8 cellular contexts compared by ENCODE assay signal in genomic region chr6:44172759-44173500, GRCh38. TPM values are rescaled to one million over a fixed set of nuclear protein-coding genes. Genes with fewer than 3 reads are reported as not detected.
DNase-seq lines count a peak whose midpoint lies in the region; ATAC-seq and TF ChIP-seq lines count a peak whose summit lies in the region.

No MANE protein-coding gene starts in this region.

- H4K20me1 ChIP-seq in HCT116 (ENCODE audit: insufficient read depth) (no peaks in the 10 kb centered on the region), smooth muscle cell (ENCODE audit: low read depth) (no peaks in the 10 kb centered on the region)

- BruUV-seq in HCT116 (replicated peaks; lab: Mats Ljungman, UMichigan), result no TSS peak

- H3K9ac ChIP-seq in HCT116 (ENCODE audit: low read length) (no peak overlapping the region), smooth muscle cell (ENCODE audit: low read depth) (no peak overlapping the region)

- H3K36me3 ChIP-seq in HCT116 (ENCODE audit: control insufficient read depth in 1 of 2, insufficient read depth in 2 of 2, low read length in 2 of 2) (no peaks in the 10 kb centered on the region), ascending aorta (no peaks in the 10 kb centered on the region), smooth muscle cell (ENCODE audit: low read depth) (no peaks in the 10 kb centered on the region)

- peak; percentile 91 to 94 (median 93) for TF ChIP-seq CTCF in HCT116 (IDR thresholded peaks at IDR 0.05 in 2 of 3, conservative IDR thresholded peaks at IDR 0.05 in 1 of 3; ENCODE audit: borderline replicate concordance in 1 of 3, insufficient read depth in 1 of 3, low read depth in 2 of 3, low read length in 2 of 3)
- peak; percentile 93 to 94 (median 93) for TF ChIP-seq CTCF in ascending aorta (IDR thresholded peaks at IDR 0.05)
- peak; percentile 78 for TF ChIP-seq CTCF in smooth muscle cell (IDR thresholded peaks at IDR 0.05; ENCODE audit: borderline replicate concordance, insufficient read depth, poor library complexity, severe bottlenecking)

- H2AFZ ChIP-seq in HCT116 (ENCODE audit: low read depth, low read length, poor library complexity, severe bottlenecking), result peak overlapping the region; percentile 5
- H2AFZ ChIP-seq in smooth muscle cell (ENCODE audit: low read depth), result no peak overlapping the region

- H3F3A ChIP-seq in smooth muscle cell (ENCODE audit: low read depth), result no peaks in the 10 kb centered on the region

- CTCF ChIA-PET in HCT116 (lab: Charles Lee), result interaction anchor here (0.6 to 1.9 kb wide), 18 partner anchors 12 to 167 kb away, joined by 3 to 8 read pairs (median 5); partner anchors contain the start of genes SLC29A1 and SLC35B2

- TF ChIP-seq RAD21 in HCT116 (IDR thresholded peaks at IDR 0.05; ENCODE audit: low read depth), result peak; percentile 94

- peaks cover 3 to 24% of the 10 kb centered on the region in 2 experiments; a peak in 3 of 4 replicates for H3K4me1 ChIP-seq in HCT116 (ENCODE audit: control insufficient read depth in 1 of 2, insufficient read depth in 2 of 2, low read length in 2 of 2)
- peaks cover 3 to 14% of the 10 kb centered on the region in 2 donors for H3K4me1 ChIP-seq in ascending aorta
- no peaks in the 10 kb centered on the region for H3K4me1 ChIP-seq in smooth muscle cell (ENCODE audit: low read depth)

- intact Hi-C loops in HCT116 (cut with micrococcal nuclease) (loop anchor here (1.0 to 5.0 kb wide), 3 partner anchors 61 to 164 kb away; partner anchors contain the start of gene SLC35B2), ascending aorta (cut with DNase I) (loop anchor here (1.0 to 2.0 kb wide), 4 partner anchors 26 to 84 kb away; partner anchors contain the start of genes SLC29A1 and SLC35B2)

- H3K27ac ChIP-seq in HCT116 (ENCODE audit: low read depth, low read length) (no peak overlapping the region), ascending aorta (no peak overlapping the region), smooth muscle cell (ENCODE audit: low read depth) (no peak overlapping the region)

- H3K4me3 ChIP-seq in HCT116 (replicated peaks in 1 of 2; ENCODE audit: low read depth in 1 of 2, low read length in 2 of 2) (no peak overlapping the region), ascending aorta (no peak overlapping the region), smooth muscle cell (no peak overlapping the region)

- peak overlapping the region; percentile 8; the same call in 1 of the 2 replicates for H3K4me2 ChIP-seq in HCT116 (ENCODE audit: low read length)
- no peak overlapping the region for H3K4me2 ChIP-seq in smooth muscle cell

- POLR2A ChIA-PET in HCT116 (lab: Charles Lee), result interaction anchor here (0.9 to 1.7 kb wide), 3 partner anchors 20 to 84 kb away, joined by 3 to 7 read pairs (median 6); partner anchors contain the start of genes HSP90AB1 and SLC35B2

- H3K9me2 ChIP-seq in HCT116 (ENCODE audit: insufficient read depth), result no peaks in the 10 kb centered on the region

- in situ Hi-C loops in G401 (cut with HindIII; ENCODE audit: low sequenced_read_pairs), result no loop called here

- TF ChIP-seq POLR2A in HCT116 (IDR thresholded peaks at IDR 0.05; ENCODE audit: borderline replicate concordance, extremely low read depth, insufficient read depth, insufficient read length), result no peak

- no peaks in the 10 kb centered on the region for H3K9me3 ChIP-seq in HCT116 (ENCODE audit: control insufficient read depth in 1 of 2, insufficient read depth in 1 of 2, low read depth in 1 of 2, low read length in 2 of 2)
- no peaks in the 10 kb centered on the region for H3K9me3 ChIP-seq in ascending aorta
- no peaks in the 10 kb centered on the region for H3K9me3 ChIP-seq in smooth muscle cell (replicated peaks; ENCODE audit: low read depth)

- WGBS in smooth muscle cell (ENCODE audit: low lambda C conversion rate), result 26% methylated on average over 15 of the region's 15 CpGs

- H3K79me2 ChIP-seq in HCT116 (ENCODE audit: insufficient read depth, low read length) (no peaks in the 10 kb centered on the region), smooth muscle cell (ENCODE audit: low read depth) (no peaks in the 10 kb centered on the region)

- H3K27me3 ChIP-seq in HCT116 (ENCODE audit: insufficient read depth, low read length) (no peaks in the 10 kb centered on the region; the same call in 1 of the 2 replicates), ascending aorta (no peaks in the 10 kb centered on the region), smooth muscle cell (ENCODE audit: low read depth) (peaks cover 4% of the 10 kb centered on the region)

- ATAC-seq in HCT116 (peak; percentile 96), HG02938 (IDR thresholded peaks at IDR 0.05; ENCODE audit: unreplicated experiment) (no peak)

- DNase-seq in G401 (ENCODE audit: low spot score), result peak; percentile 86
- DNase-seq in HCT116 (ENCODE audit: low read depth, low spot score), result peak; percentile 59
- DNase-seq in NCI-H146 (lab: John Stamatoyannopoulos, UW), result peak; percentile 85
- peak; percentile 34 for DNase-seq in T-helper 22 cell (ENCODE audit: low read depth)
- DNase-seq in ascending aorta (ENCODE audit: low spot score in 2 of 2), result peak; percentile 61 to 95
- DNase-seq in hippocampal formation (lab: John Stamatoyannopoulos, UW), result peak; percentile 53 to 62
- DNase-seq in smooth muscle cell (lab: John Stamatoyannopoulos, UW; ENCODE audit: unreplicated experiment), result peak; percentile 54

- RAD21 ChIA-PET in HCT116 (lab: Charles Lee; ENCODE audit: low non-redundant PET in 1 of 2, low total read pairs in 2 of 2, uncharacterized antibody in 2 of 2, unreplicated experiment in 2 of 2), result interaction anchor here in 1 of 2 experiments (0.5 to 1.3 kb wide), 3 partner anchors 27 to 84 kb away, joined by 3 to 4 read pairs (median 3); partner anchors contain the start of gene SLC35B2

TF ChIP-seq in HCT116, 20 proteins besides CTCF, POLR2A, EP300 and RAD21:
- TF ChIP-seq SIN3A (IDR thresholded peaks at IDR 0.05; ENCODE audit: low read depth), result no peak
- TF ChIP-seq YY1 (IDR thresholded peaks at IDR 0.05; ENCODE audit: extremely low read depth, insufficient replicate concordance, low read depth, low read length), result no peak
- TF ChIP-seq EZH2 (IDR thresholded peaks at IDR 0.05), result no peak
- no peak for TF ChIP-seq ZFX (IDR thresholded peaks at IDR 0.05)
- no peak for TF ChIP-seq FOSL1 (IDR thresholded peaks at IDR 0.05; ENCODE audit: low read depth)
- TF ChIP-seq ATF3 (IDR thresholded peaks at IDR 0.05), result no peak
- no peak for TF ChIP-seq ELF1 (IDR thresholded peaks at IDR 0.05; ENCODE audit: borderline replicate concordance, low read depth)
- TF ChIP-seq, protein P1, sequence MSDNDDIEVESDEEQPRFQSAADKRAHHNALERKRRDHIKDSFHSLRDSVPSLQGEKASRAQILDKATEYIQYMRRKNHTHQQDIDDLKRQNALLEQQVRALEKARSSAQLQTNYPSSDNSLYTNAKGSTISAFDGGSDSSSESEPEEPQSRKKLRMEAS (IDR thresholded peaks at IDR 0.05), result no peak
TF ChIP-seq in HCT116: peak in this region for 0.

RNA-seq across cellular contexts. Expression of gene CAPN11, which starts 14.3 kb away (rescaled TPM):
- total RNA-seq in G401 (2014; rRNA removed; shearing (Covaris generic)), result not detected in 2 replicates
- total RNA-seq in HCT116 (2021; ENCODE audit: unreplicated experiment) (not detected), ascending aorta (0.43 TPM), smooth muscle cell (not detected in 2 replicates)
- polyA plus RNA-seq in HCT116 (2012), result 0.05 TPM in 1 of 2 replicates, not detected in the other
- polyA plus RNA-seq in smooth muscle cell, result 0.31 TPM in 1 of 2 replicates, not detected in the other

RNA-seq across cellular contexts. Expression of gene MYMX, which starts 43.8 kb away (rescaled TPM):
- total RNA-seq in G401 (2014; rRNA removed; shearing (Covaris generic)), result 0.43 and 8.3 TPM in 2 replicates
- total RNA-seq in HCT116 (2021; ENCODE audit: unreplicated experiment) (not detected), ascending aorta (13.9 TPM), smooth muscle cell (not detected in 2 replicates)
- 0.13 TPM in 1 of 2 replicates, not detected in the other for polyA plus RNA-seq in HCT116 (2012)
- polyA plus RNA-seq in smooth muscle cell, result not detected in 2 replicates

RNA-seq across cellular contexts. Expression of gene TMEM63B, which starts 45.6 kb away (rescaled TPM):
- 7.3 and 10.0 TPM in 2 replicates for total RNA-seq in G401 (2014; rRNA removed; shearing (Covaris generic))
- total RNA-seq in HCT116 (2021; ENCODE audit: unreplicated experiment), result 58.2 TPM
- 49.8 and 55.4 TPM in 2 replicates for polyA plus RNA-seq in HCT116 (2012)
- 9.6 TPM for total RNA-seq in ascending aorta
- 16.0 and 21.2 TPM in 2 replicates for total RNA-seq in smooth muscle cell
- polyA plus RNA-seq in smooth muscle cell, result 10.8 and 15.8 TPM in 2 replicates

RNA-seq across cellular contexts. Expression of gene MRPL14, which starts 45.7 kb away (rescaled TPM):
- total RNA-seq in G401 (2014; rRNA removed; shearing (Covaris generic)), result 76.4 and 82.1 TPM in 2 replicates
- 69.6 TPM for total RNA-seq in HCT116 (2021; ENCODE audit: unreplicated experiment)
- 64.7 and 76.7 TPM in 2 replicates for polyA plus RNA-seq in HCT116 (2012)
- 61.8 TPM for total RNA-seq in ascending aorta
- total RNA-seq in smooth muscle cell, result 29.2 and 53.4 TPM in 2 replicates
- polyA plus RNA-seq in smooth muscle cell, result 97.9 and 99.5 TPM in 2 replicates

RNA-seq across cellular contexts. Expression of gene SLC29A1, which starts 50.5 kb away (rescaled TPM):
- total RNA-seq in G401 (2014; rRNA removed; shearing (Covaris generic)), result 40.1 and 46.1 TPM in 2 replicates
- 67.6 TPM for total RNA-seq in HCT116 (2021; ENCODE audit: unreplicated experiment)
- polyA plus RNA-seq in HCT116 (2012), result 60.2 and 73.6 TPM in 2 replicates
- 224 TPM for total RNA-seq in ascending aorta
- total RNA-seq in smooth muscle cell, result 7.3 and 8.0 TPM in 2 replicates
- polyA plus RNA-seq in smooth muscle cell, result 7.4 and 8.1 TPM in 2 replicates

Comparison
In these comparisons a context has a peak if more than half of its experiments do, and no peak if none do; other contexts are left out.
1. DNase-seq: peak in every context shown above with its lines; median percentile 86 in G401; 85 in NCI-H146; 78 in ascending aorta; 59 in HCT116; 58 in hippocampal formation; 54 in smooth muscle cell; 34 in T-helper 22 cell.